ENCODE assay signal across 1 cellular context in genomic region chr7:129569326-129569725, GRCh38.
A peak's percentile ranks its signal among the peaks of the same experiment; 100 is the strongest.
TF ChIP-seq lines count a peak whose summit lies in the region.

No MANE protein-coding gene starts in this region.

TF ChIP-seq in K562, 482 proteins besides CTCF, POLR2A, EP300 and RAD21:
- TF ChIP-seq TAF7 (tag; IDR thresholded peaks at IDR 0.05) (no peak), ZNF384 (IDR thresholded peaks at IDR 0.05; ENCODE audit: low read depth, low read length) (peak; percentile 74), HDAC3 (IDR thresholded peaks at IDR 0.05; ENCODE audit: borderline replicate concordance, partially characterized antibody) (no peak), SMAD3 (CRISPR knock-in tag; conservative IDR thresholded peaks at IDR 0.05) (no peak), BHLHE40 (IDR thresholded peaks at IDR 0.05; ENCODE audit: low read length) (peak; percentile 80)
TF ChIP-seq in K562: peak in this region for 2.
